ENCODE assay signal across 9 cellular contexts in genomic region chr9:77926314-77926959, GRCh38.
DNase-seq lines count a peak whose midpoint lies in the region; ATAC-seq, FAIRE-seq and TF ChIP-seq lines count a peak whose summit lies in the region.
"Had no signal": no experiment of that assay in that cellular context is flagged by ENCODE, and none has a peak within 500 bp of the region (broad histone marks: within the 10 kb centered on the region; RNA-seq: fewer than 3 reads in every experiment).

No MANE protein-coding gene starts in this region.

- H3K4me3 Mint-ChIP-seq in neural progenitor cell: no peak overlapping the region

- H3K36me3 Mint-ChIP-seq in neural progenitor cell: peaks cover 32% of the 10 kb centered on the region

- H3K9ac ChIP-seq in K562 (ENCODE audit: insufficient read depth in 1 of 2, low read depth in 2 of 2, low read length in 2 of 2): 0 out of 4 replicates have a peak overlapping the region, but pooled peaks of 1 of the 2 experiments have one; percentile 24
- no peak overlapping the region for H3K9ac ChIP-seq in neural progenitor cell

- TF ChIP-seq EP300 in Ishikawa (IDR thresholded peaks at IDR 0.05; ENCODE audit: borderline replicate concordance) (no peak), K562 (IDR thresholded peaks at IDR 0.05; ENCODE audit: low read length) (no peak)

- no peak overlapping the region for H3K27ac Mint-ChIP-seq in neural progenitor cell

- TF ChIP-seq POLR2A in K562 (conservative IDR thresholded peaks at IDR 0.05) (no peak), GM12892 (IDR thresholded peaks at IDR 0.05; ENCODE audit: low read depth, low read length) (no peak)

- no peak for TF ChIP-seq RAD21 in Ishikawa (IDR thresholded peaks at IDR 0.05; ENCODE audit: low read depth)
- TF ChIP-seq RAD21 in K562 (CRISPR knock-in tag; conservative IDR thresholded peaks at IDR 0.05 in 1 of 2, IDR thresholded peaks at IDR 0.05 in 1 of 2): no peak

- peak overlapping the region; percentile 70; the same call in 2 of the 3 replicates for H3K27ac ChIP-seq in K562 (ENCODE audit: extremely low read depth, low read depth, low read length)
- H3K27ac ChIP-seq in lung (ENCODE audit: low read depth in 1 of 2, low read length in 1 of 2): no peak overlapping the region
- H3K27ac ChIP-seq in neural progenitor cell: no peak overlapping the region

- H3K36me3 ChIP-seq in K562 (ENCODE audit: control insufficient read depth, insufficient read depth, low read length): peaks cover 7% of the 10 kb centered on the region; the same call in 2 of the 3 replicates
- no peaks in the 10 kb centered on the region for H3K36me3 ChIP-seq in lung (ENCODE audit: control insufficient read depth in 2 of 2, insufficient read depth in 2 of 2, low read length in 2 of 2)
- H3K36me3 ChIP-seq in neural progenitor cell: no peaks in the 10 kb centered on the region

- ATAC-seq in K562: peak; percentile 45; the same call in 2 of the 3 replicates
- peak; percentile 41 for ATAC-seq in lung (ENCODE audit: insufficient read depth, low FRiP score)
- no peak for ATAC-seq in GM21515 (IDR thresholded peaks at IDR 0.05; ENCODE audit: unreplicated experiment)
- ATAC-seq in GM21526 (IDR thresholded peaks at IDR 0.05; ENCODE audit: low FRiP score, unreplicated experiment): no peak

- no peak for TF ChIP-seq CTCF in K562 (IDR thresholded peaks at IDR 0.05 in 2 of 3, conservative IDR thresholded peaks at IDR 0.05 in 1 of 3; ENCODE audit: insufficient read depth in 2 of 3, low read depth in 1 of 3, low read length in 3 of 3)
- TF ChIP-seq CTCF in lung (IDR thresholded peaks at IDR 0.05; ENCODE audit: control extremely low read depth, extremely low read depth): no peak
- no peak for TF ChIP-seq CTCF in neural progenitor cell (IDR thresholded peaks at IDR 0.05)

- DNase-seq in AG20443 (ENCODE audit: low spot score): peak; percentile 46
- no peak for DNase-seq in K562 (ENCODE audit: extremely low read depth in 1 of 4, low spot score in 3 of 4)
- no peak for DNase-seq in lung (ENCODE audit: low spot score)
- no peak for DNase-seq in neural progenitor cell (ENCODE audit: low spot score)
- no peak for DNase-seq in GM12892 (ENCODE audit: insufficient read length)
- DNase-seq: activated CD4-positive, alpha-beta T cell treated with anti-CD3 and anti-CD28 coated beads, Interleukin-2, amount 50 U/mL, for 1 hour had no signal

- intact Hi-C loops in K562 (cut with micrococcal nuclease): no loop called here

- H3K27me3 ChIP-seq in K562 (ENCODE audit: control insufficient read depth in 2 of 2, insufficient read depth in 2 of 2, low read length in 2 of 2) (no peaks in the 10 kb centered on the region), lung (ENCODE audit: control insufficient read depth, insufficient read depth) (no peaks in the 10 kb centered on the region), neural progenitor cell (no peaks in the 10 kb centered on the region)

- H3K4me1 ChIP-seq in K562 (replicated peaks in 1 of 2; ENCODE audit: control insufficient read depth in 2 of 2, insufficient read depth in 2 of 2, low read length in 2 of 2) (peaks cover 4 to 41% of the 10 kb centered on the region in 2 experiments; a peak in 4 of 5 replicates), lung (ENCODE audit: control insufficient read depth in 2 of 2, insufficient read depth in 2 of 2, low read length in 2 of 2) (peaks cover 5 to 7% of the 10 kb centered on the region in 2 donors), neural progenitor cell (no peaks in the 10 kb centered on the region)

- H3K9me3 ChIP-seq in K562 (replicated peaks; ENCODE audit: control insufficient read depth, insufficient read depth, low read depth, low read length) (no peaks in the 10 kb centered on the region), lung (ENCODE audit: control insufficient read depth in 2 of 2, insufficient read depth in 1 of 2, low read length in 1 of 2) (no peaks in the 10 kb centered on the region), neural progenitor cell (ENCODE audit: low read depth) (no peaks in the 10 kb centered on the region)

- CTCF ChIA-PET in K562 (lab: Yijun Ruan, JAX; ENCODE audit: low intra/inter-chr PET ratio): no interaction called here

- peak; percentile 29 for FAIRE-seq in K562 (lab: Jason Lieb, UNC)
- no peak for FAIRE-seq in GM12892 (lab: Jason Lieb, UNC)

- H3K79me2 ChIP-seq in K562 (ENCODE audit: control insufficient read depth, insufficient read depth, low read length): peaks cover 88% of the 10 kb centered on the region
- peaks cover 66% of the 10 kb centered on the region for H3K79me2 ChIP-seq in neural progenitor cell (ENCODE audit: low read depth)

- in situ Hi-C loops in K562 (cut with MboI): no loop called here

- POLR2A ChIA-PET in K562 (lab: Yijun Ruan, JAX): no interaction called here

- H2AFZ ChIP-seq in K562 (ENCODE audit: low read depth, low read length) (no peak overlapping the region), neural progenitor cell (replicated peaks) (no peak overlapping the region)

- H3F3A ChIP-seq in neural progenitor cell (ENCODE audit: low read depth): no peaks in the 10 kb centered on the region

- H4K20me1 ChIP-seq in K562 (replicated peaks; ENCODE audit: control insufficient read depth, insufficient read depth, low read length) (no peaks in the 10 kb centered on the region), neural progenitor cell (ENCODE audit: low read depth) (peaks cover 5% of the 10 kb centered on the region)

- peaks cover 2% of the 10 kb centered on the region for H3K27me3 Mint-ChIP-seq in neural progenitor cell (ENCODE audit: insufficient read depth, low read depth)

- BruUV-seq in K562 (replicated peaks; lab: Mats Ljungman, UMichigan): no TSS peak

- H3K4me3 ChIP-seq in K562 (no peak overlapping the region), lung (no peak overlapping the region), neural progenitor cell (no peak overlapping the region)

- no peaks in the 10 kb centered on the region for H3K9me3 Mint-ChIP-seq in neural progenitor cell

- 5% methylated on average over 2 of the region's 2 CpGs for WGBS in K562 (ENCODE audit: insufficient coverage, low coverage, missing lambda C conversion rate)
- 91 to 100% methylated on average over 2 of the region's 2 CpGs for WGBS in lung, 2 donors

- H3K4me2 ChIP-seq in K562 (ENCODE audit: insufficient read depth, low read length): peak overlapping the region; percentile 48
- H3K4me2 ChIP-seq in neural progenitor cell: no peak overlapping the region

- H3K9me1 ChIP-seq in K562 (ENCODE audit: control insufficient read depth, insufficient read depth, low read length): no peaks in the 10 kb centered on the region

- H3K4me1 Mint-ChIP-seq in neural progenitor cell: no peaks in the 10 kb centered on the region

TF ChIP-seq in Ishikawa, 13 proteins besides CTCF, POLR2A, EP300 and RAD21:
- peak; percentile 60 for TF ChIP-seq TEAD4 (IDR thresholded peaks at IDR 0.05)
- TF ChIP-seq NFIC (IDR thresholded peaks at IDR 0.05): no peak
TF ChIP-seq in Ishikawa: peak in this region for 1.

TF ChIP-seq in K562, 482 proteins besides CTCF, POLR2A, EP300 and RAD21 (continues in another document):
- no peak for TF ChIP-seq SNRNP70 (optimal IDR thresholded peaks at IDR 0.05; ENCODE audit: low read depth, low read length)
- TF ChIP-seq MEIS2 (IDR thresholded peaks at IDR 0.05; ENCODE audit: partially characterized antibody): peak; percentile 11
- no peak for TF ChIP-seq MLX (CRISPR knock-in tag; conservative IDR thresholded peaks at IDR 0.05)
- TF ChIP-seq MED1 (CRISPR knock-in tag; IDR thresholded peaks at IDR 0.05; ENCODE audit: borderline replicate concordance): no peak
- no peak for TF ChIP-seq NCOA1 (IDR thresholded peaks at IDR 0.05; ENCODE audit: low read depth)
- no peak for TF ChIP-seq ZNF24 (IDR thresholded peaks at IDR 0.05)
- TF ChIP-seq RBM22 (IDR thresholded peaks at IDR 0.05; ENCODE audit: low read depth, low read length, poor library complexity, severe bottlenecking): no peak
- TF ChIP-seq ZNF316 (IDR thresholded peaks at IDR 0.05): peak; percentile 58
- TF ChIP-seq C11orf30 (IDR thresholded peaks at IDR 0.05; ENCODE audit: low read depth): peak; percentile 49; the same call in 1 of the 2 replicates
- no peak for TF ChIP-seq ZNF395 (CRISPR knock-in tag; IDR thresholded peaks at IDR 0.05)

Comparison
In these comparisons a context has a peak if more than half of its experiments do, and no peak if none do; other contexts are left out.
1. ATAC-seq: peak in K562 (single experiment) and lung (single experiment); none in GM21515 (single experiment) and GM21526 (single experiment).